ENCODE assay signal across 1 cellular context in the genomic region with DNA sequence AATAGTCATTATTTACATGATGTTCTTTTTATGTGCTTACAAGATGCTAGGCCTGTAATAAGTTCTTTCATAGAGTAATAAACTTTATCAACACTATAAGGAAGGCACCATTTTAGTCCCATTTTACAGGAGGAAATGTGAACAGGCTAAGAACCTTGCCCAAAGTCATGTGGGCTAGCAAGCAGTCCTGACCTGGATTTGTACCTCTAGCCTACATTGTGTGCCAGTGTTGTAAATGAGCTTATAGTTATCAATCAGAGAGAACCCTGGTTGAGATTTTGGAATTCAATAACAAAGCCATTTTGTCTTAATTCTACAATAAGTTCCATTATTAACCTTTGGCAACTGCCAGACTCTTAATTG.
A peak's percentile ranks its signal among the peaks of the same experiment; 100 is the strongest.
TF ChIP-seq lines count a peak whose summit lies in the region.

No MANE protein-coding gene starts in this region.

TF ChIP-seq in H1, 55 proteins besides CTCF, POLR2A, EP300 and RAD21:
- TF ChIP-seq TBP (IDR thresholded peaks at IDR 0.05; ENCODE audit: low read depth, low read length) = peak; percentile 8; the same call in 1 of the 2 replicates
- no peak for TF ChIP-seq KDM4A (IDR thresholded peaks at IDR 0.05; ENCODE audit: low read depth, low read length, severe bottlenecking)
